Comparison of ENCODE assay signal across 1 cellular context in genomic region chr19:45577111-45577905, GRCh38.
TF ChIP-seq lines count a peak whose summit lies in the region.

No MANE protein-coding gene starts in this region.

TF ChIP-seq in K562, 482 proteins besides CTCF, POLR2A, EP300 and RAD21 (continued from another document):
- TF ChIP-seq ARID4B (CRISPR knock-in tag; IDR thresholded peaks at IDR 0.05): no peak
- TF ChIP-seq NR0B1 (IDR thresholded peaks at IDR 0.05; ENCODE audit: partially characterized antibody): no peak
- peak; percentile 43; the same call in 1 of the 2 replicates for TF ChIP-seq PKNOX1 (IDR thresholded peaks at IDR 0.05)
- peak; percentile 23; the same call in 1 of the 2 replicates for TF ChIP-seq TFAP4 (CRISPR knock-in tag; IDR thresholded peaks at IDR 0.05; ENCODE audit: borderline replicate concordance)
- 0 out of 4 replicates have a peak, but pooled peaks of 1 of the 2 experiments have one; percentile 12 for TF ChIP-seq RCOR1 (IDR thresholded peaks at IDR 0.05; ENCODE audit: borderline replicate concordance in 1 of 2, low read depth in 2 of 2, low read length in 2 of 2)
- 0 out of 2 replicates have a peak, but pooled peaks have one; percentile 9 for TF ChIP-seq NFRKB (IDR thresholded peaks at IDR 0.05; ENCODE audit: low read depth)
